Comparison of ENCODE assay signal across 9 cellular contexts in the genomic region with DNA sequence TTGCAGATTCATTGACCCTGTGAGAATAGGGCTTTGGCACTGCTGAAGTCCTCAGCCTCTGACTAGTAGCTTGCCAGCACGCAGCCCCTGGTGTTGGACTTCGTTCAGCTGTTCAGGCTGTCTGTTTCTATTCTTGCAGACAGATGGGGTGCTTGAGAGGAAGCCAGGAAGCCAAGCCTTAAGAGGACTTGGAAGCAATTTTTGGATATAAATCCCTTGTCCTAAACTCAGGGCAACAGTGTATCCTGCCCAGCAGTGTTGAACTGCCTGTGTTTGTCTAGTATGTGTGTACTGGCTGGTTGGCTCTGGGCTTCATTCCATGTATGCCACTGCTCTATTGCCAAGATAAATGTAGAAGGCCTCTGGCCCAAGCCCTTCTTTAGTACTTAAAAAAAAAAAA.
A peak's percentile ranks its signal among the peaks of the same experiment; 100 is the strongest.
DNase-seq lines count a peak whose midpoint lies in the region; ATAC-seq and TF ChIP-seq lines count a peak whose summit lies in the region.
"Had no signal": no experiment of that assay in that cellular context is flagged by ENCODE, and none has a peak within 500 bp of the region (broad histone marks: within the 10 kb centered on the region; RNA-seq: fewer than 3 reads in every experiment).

No MANE protein-coding gene starts in this region.

- no peaks in the 10 kb centered on the region for H3K4me1 Mint-ChIP-seq in stimulated activated naive CD8-positive, alpha-beta T cell treated with anti-CD3 and anti-CD28 coated beads, Interleukin-15, amount 100 ng/mL, for 72 hours

- no peaks in the 10 kb centered on the region for H3K27me3 ChIP-seq in right lobe of liver

- no peak overlapping the region for H3K27ac Mint-ChIP-seq in stimulated activated naive CD8-positive, alpha-beta T cell treated with anti-CD3 and anti-CD28 coated beads, Interleukin-15, amount 100 ng/mL, for 72 hours
- H3K27ac Mint-ChIP-seq: natural killer cell had no signal

- H3K4me1 ChIP-seq in right lobe of liver = peaks cover 0 to 25% (median 11%) of the 10 kb centered on the region in 4 donors

- H3K27ac ChIP-seq in right lobe of liver = no peak overlapping the region

- DNase-seq in AG08396 (ENCODE audit: low spot score) = peak; percentile 39
- peak; percentile 76 for DNase-seq in NCI-H2029 treated with DMSO at 0.1 percent for 48 hours (lab: John Stamatoyannopoulos, UW)
- peak; percentile 88 to 89 for DNase-seq in cerebellar nuclear complex (lab: John Stamatoyannopoulos, UW)
- DNase-seq in right lobe of liver = peak; percentile 35 to 88 (median 65)
- no peak for DNase-seq in stimulated activated naive CD8-positive, alpha-beta T cell treated with anti-CD3 and anti-CD28 coated beads, Interleukin-15, amount 100 ng/mL, for 72 hours
- no peak for DNase-seq in CD1c-positive myeloid dendritic cell (ENCODE audit: extremely low spot score)
- DNase-seq in activated CD4-positive, alpha-beta T cell treated with anti-CD3 and anti-CD28 coated beads, Interleukin-2, amount 50 U/mL, for 4 hours = no peak
- DNase-seq: natural killer cell had no signal

- WGBS in right lobe of liver (ENCODE audit: insufficient coverage, low coverage, low lambda C conversion rate, missing lambda C conversion rate) = 14% methylated on average over 2 of the region's 2 CpGs

- ATAC-seq in right lobe of liver (peak; percentile 99 to 100 (median 100)), GM21786 (IDR thresholded peaks at IDR 0.05; ENCODE audit: unreplicated experiment) (no peak)
- ATAC-seq in stimulated activated naive CD8-positive, alpha-beta T cell treated with anti-CD3 and anti-CD28 coated beads, Interleukin-15, amount 100 ng/mL, for 72 hours = no peak

- no peak overlapping the region for H3K4me3 ChIP-seq in right lobe of liver

- H3K9me3 Mint-ChIP-seq in stimulated activated naive CD8-positive, alpha-beta T cell treated with anti-CD3 and anti-CD28 coated beads, Interleukin-15, amount 100 ng/mL, for 72 hours = no peaks in the 10 kb centered on the region
- H3K9me3 Mint-ChIP-seq: natural killer cell had no signal

- no peak for TF ChIP-seq POLR2A in right lobe of liver (IDR thresholded peaks at IDR 0.05)

- H3K4me3 Mint-ChIP-seq in stimulated activated naive CD8-positive, alpha-beta T cell treated with anti-CD3 and anti-CD28 coated beads, Interleukin-15, amount 100 ng/mL, for 72 hours = no peak overlapping the region
- H3K4me3 Mint-ChIP-seq: natural killer cell had no signal

- no peaks in the 10 kb centered on the region for H3K36me3 ChIP-seq in right lobe of liver

- intact Hi-C loops in right lobe of liver (cut with DNase I) = no loop called here

- H3K27me3 Mint-ChIP-seq in stimulated activated naive CD8-positive, alpha-beta T cell treated with anti-CD3 and anti-CD28 coated beads, Interleukin-15, amount 100 ng/mL, for 72 hours = no peaks in the 10 kb centered on the region

- no peaks in the 10 kb centered on the region for H3K9me3 ChIP-seq in right lobe of liver

- TF ChIP-seq CTCF in right lobe of liver (IDR thresholded peaks at IDR 0.05) = peak in 2 of 4 donors; percentile 5 to 22

Comparison
In these comparisons a context has a peak if more than half of its experiments do, and no peak if none do; other contexts are left out.
1. DNase-seq: peak in AG08396 (single experiment), NCI-H2029 treated with DMSO at 0.1 percent for 48 hours (single experiment), cerebellar nuclear complex (2 of 2) and right lobe of liver (3 of 3); none in stimulated activated naive CD8-positive, alpha-beta T cell treated with anti-CD3 and anti-CD28 coated beads, Interleukin-15, amount 100 ng/mL, for 72 hours (0 of 2), CD1c-positive myeloid dendritic cell (single experiment) and activated CD4-positive, alpha-beta T cell treated with anti-CD3 and anti-CD28 coated beads, Interleukin-2, amount 50 U/mL, for 4 hours (0 of 2).
2. ATAC-seq: peak in right lobe of liver (4 of 4); none in stimulated activated naive CD8-positive, alpha-beta T cell treated with anti-CD3 and anti-CD28 coated beads, Interleukin-15, amount 100 ng/mL, for 72 hours (single experiment) and GM21786 (single experiment).